In genomic region chr3:159988617-159989251, GRCh38 we compare ENCODE assay signal across 8 cellular contexts.
A peak's percentile ranks its signal among the peaks of the same experiment; 100 is the strongest.
DNase-seq lines count a peak whose midpoint lies in the region; ATAC-seq lines count a peak whose summit lies in the region.

Gene IL12A, plus strand, starts transcription at chr3:159988835.

- ATAC-seq in GM18511 (IDR thresholded peaks at IDR 0.05; ENCODE audit: unreplicated experiment) (peak; percentile 92), HG02973 (IDR thresholded peaks at IDR 0.05; ENCODE audit: unreplicated experiment) (peak; percentile 93), memory B cell (ENCODE audit: low read depth) (peak; percentile 91)

- no peaks in the 10 kb centered on the region for H3K27me3 Mint-ChIP-seq in memory B cell

- peak within 1 kb of the TSS; percentile 79 for H2AFZ ChIP-seq in ACC112 (ENCODE audit: low read length, unreplicated experiment)

- H3K36me3 ChIP-seq in ACC112 (ENCODE audit: insufficient read depth, low read length) = peaks cover 7% of the 10 kb centered on the region

- DNase-seq in NCI-H226 (peak; percentile 40), ecto neural progenitor cell (ENCODE audit: low spot score) (peak; percentile 88), memory B cell (ENCODE audit: low spot score in 2 of 2) (peak; percentile 86 to 92)
- peak; percentile 67 to 72 for DNase-seq in activated CD4-positive, alpha-beta T cell treated with anti-CD3 and anti-CD28 coated beads, Interleukin-2, amount 50 U/mL, for 4 hours
- peak; percentile 60 for DNase-seq in stimulated activated CD8-positive, alpha-beta memory T cell treated with anti-CD3 and anti-CD28 coated beads, Interleukin-12 subunit alpha, Interleukin-12 subunit beta, amount 100 ng/mL, for 24 hours (ENCODE audit: extremely low read depth)

- H3K4me3 ChIP-seq in ACC112 (ENCODE audit: low read depth, low read length) = peak within 1 kb of the TSS; percentile 90

- H3K4me1 Mint-ChIP-seq in memory B cell = peaks cover 29% of the 10 kb centered on the region

- peaks cover 16% of the 10 kb centered on the region for H3K36me3 Mint-ChIP-seq in memory B cell

- H3K9me3 Mint-ChIP-seq in memory B cell = no peaks in the 10 kb centered on the region

- peak within 1 kb of the TSS; percentile 92 for H3K27ac Mint-ChIP-seq in memory B cell

- H3K27me3 ChIP-seq in ACC112 (ENCODE audit: insufficient read depth, low read length) = no peaks in the 10 kb centered on the region

- H3K4me1 ChIP-seq in ACC112 (ENCODE audit: control insufficient read depth, insufficient read depth, low read length, unreplicated experiment) = peaks cover 30% of the 10 kb centered on the region

- H3K27ac ChIP-seq in ACC112 (ENCODE audit: low read depth, low read length) = peak within 1 kb of the TSS; percentile 50

- H3K4me3 Mint-ChIP-seq in memory B cell = peak within 1 kb of the TSS; percentile 89

- peaks cover 7% of the 10 kb centered on the region for H3K79me2 ChIP-seq in ACC112 (ENCODE audit: control insufficient read depth, insufficient read depth, low read length, unreplicated experiment)

Comparison
In these comparisons a context has a peak if more than half of its experiments do, and no peak if none do; other contexts are left out.
1. Peak in every context shown above with its lines: DNase-seq, ATAC-seq, H3K4me3 ChIP-seq and H3K27ac ChIP-seq.